Comparison of ENCODE assay signal across 12 cellular contexts in the genomic region with DNA sequence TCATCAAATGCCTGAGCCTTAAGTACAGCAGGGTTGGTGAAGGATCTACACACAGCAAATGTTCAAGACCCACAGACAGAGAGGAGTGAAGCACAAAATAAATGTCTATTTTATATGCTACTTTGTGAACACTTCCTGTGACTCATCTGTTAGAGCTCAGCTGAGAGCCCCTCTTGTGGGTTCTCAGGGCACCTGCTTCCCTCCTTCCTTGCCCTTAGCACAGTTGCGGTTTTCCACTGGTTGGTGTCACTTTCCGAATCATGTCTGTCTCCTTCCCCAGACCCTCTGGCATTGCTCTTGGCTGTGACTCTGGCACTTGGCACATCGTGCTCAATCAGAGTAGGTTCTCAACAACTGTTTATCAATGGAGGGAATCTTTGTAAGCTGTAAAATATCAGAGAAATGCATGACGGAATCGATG.
DNase-seq lines count a peak whose midpoint lies in the region; ATAC-seq and TF ChIP-seq lines count a peak whose summit lies in the region.
"Had no signal": no experiment of that assay in that cellular context is flagged by ENCODE, and none has a peak within 500 bp of the region (broad histone marks: within the 10 kb centered on the region; RNA-seq: fewer than 3 reads in every experiment).

No MANE protein-coding gene starts in this region.

- no peak for ATAC-seq in GM18498 (IDR thresholded peaks at IDR 0.05; ENCODE audit: unreplicated experiment)
- ATAC-seq: T-cell had no signal

- peaks cover 56% of the 10 kb centered on the region for H3K4me1 ChIP-seq in adipocyte (ENCODE audit: control insufficient read depth, insufficient read depth, low read length)

- H3K9me3 ChIP-seq in adipocyte (ENCODE audit: control insufficient read depth, low read length) = peaks cover 7% of the 10 kb centered on the region

- peak; percentile 9 for DNase-seq in GM12865 (ENCODE audit: low read depth)
- peak; percentile 99 for DNase-seq in M059J (ENCODE audit: low read depth)
- no peak for DNase-seq in adipocyte (ENCODE audit: low read depth)
- DNase-seq in myocyte (ENCODE audit: low read depth) = peak; percentile 99
- DNase-seq in GM19238 (ENCODE audit: insufficient read length, low spot score) = no peak
- no peak for DNase-seq in activated CD8-positive, alpha-beta memory T cell treated with anti-CD3 and anti-CD28 coated beads, Interleukin-2, amount 50 U/mL, for 4 hours
- no peak for DNase-seq in globus pallidus (ENCODE audit: low spot score)
- DNase-seq: activated CD4-positive, alpha-beta T cell treated with anti-CD3 and anti-CD28 coated beads, Interleukin-2, amount 50 U/mL, for 1 hour; activated naive CD4-positive, alpha-beta T cell treated with anti-CD3 and anti-CD28 coated beads for 36 hours; NCI-H1092; T-cell had no signal

- no peaks in the 10 kb centered on the region for H3K36me3 ChIP-seq in adipocyte (ENCODE audit: control insufficient read depth, insufficient read depth, low read length, severe bottlenecking)

- H3K9ac ChIP-seq in adipocyte (ENCODE audit: low read length) = peak overlapping the region; percentile 9

- H3K4me3 ChIP-seq in GM12865 (ENCODE audit: low read depth, low read length) (no peak overlapping the region), adipocyte (ENCODE audit: low read length) (no peak overlapping the region)

- TF ChIP-seq CTCF in GM12865 (IDR thresholded peaks at IDR 0.05; ENCODE audit: insufficient read depth, low read depth, low read length, missing control alignments) = no peak

- H3K27me3 ChIP-seq in adipocyte (replicated peaks; ENCODE audit: control insufficient read depth, insufficient read depth, low read length) = no peaks in the 10 kb centered on the region

Comparison
In these comparisons a context has a peak if more than half of its experiments do, and no peak if none do; other contexts are left out.
1. DNase-seq: peak in GM12865 (single experiment), M059J (single experiment) and myocyte (single experiment); none in adipocyte (single experiment), GM19238 (single experiment), activated CD8-positive, alpha-beta memory T cell treated with anti-CD3 and anti-CD28 coated beads, Interleukin-2, amount 50 U/mL, for 4 hours (single experiment) and globus pallidus (single experiment).